20 cellular contexts compared by ENCODE assay signal in the genomic region with DNA sequence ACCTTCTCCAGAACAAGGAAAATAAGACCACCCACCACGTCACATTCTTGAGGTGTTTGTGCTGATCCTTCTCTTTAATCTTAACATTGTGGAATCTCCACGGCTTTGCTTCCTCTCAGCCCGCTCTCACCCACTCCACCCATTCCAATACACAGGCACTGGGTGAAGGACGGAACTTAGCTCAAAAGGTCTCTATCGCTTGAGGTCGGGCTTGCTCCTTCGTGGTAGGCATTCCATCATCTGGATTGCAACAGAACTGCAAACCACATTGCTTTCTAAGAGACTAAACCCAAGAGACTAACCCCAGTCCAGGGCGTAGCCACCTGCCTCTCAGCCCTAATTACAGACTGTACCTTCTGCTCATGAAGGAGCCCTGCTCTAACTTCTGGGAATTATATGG. TPM values are rescaled to one million over a fixed set of nuclear protein-coding genes. Genes with fewer than 3 reads are reported as not detected.
DNase-seq lines count a peak whose midpoint lies in the region; ATAC-seq and TF ChIP-seq lines count a peak whose summit lies in the region.
"Had no signal": no experiment of that assay in that cellular context is flagged by ENCODE, and none has a peak within 500 bp of the region (broad histone marks: within the 10 kb centered on the region; RNA-seq: fewer than 3 reads in every experiment).

No MANE protein-coding gene starts in this region.

- peak; percentile 16 to 42 for ATAC-seq in right cardiac atrium
- ATAC-seq: activated T-cell treated with anti-CD3 and anti-CD28 coated beads, Interleukin-2, amount 50 U/mL, for 4 hours; PC-3 had no signal

- peak overlapping the region; percentile 24 for H2AFZ ChIP-seq in mesenchymal stem cell (ENCODE audit: low read depth, low read length)

- intact Hi-C loops in right cardiac atrium (cut with DNase I) = no loop called here
- intact Hi-C loops in left ventricle myocardium inferior (cut with micrococcal nuclease) = no loop called here
- intact Hi-C loops in tibial artery (cut with DNase I; ENCODE audit: low total_unique reads) = no loop called here

- no peak overlapping the region for H2AK5ac ChIP-seq in mesenchymal stem cell (ENCODE audit: low read length, severe bottlenecking)

- 76% methylated on average over 8 of the region's 8 CpGs for WGBS in right cardiac atrium
- 92% methylated on average over 8 of the region's 8 CpGs for WGBS in mesenchymal stem cell

- H3K14ac ChIP-seq in mesenchymal stem cell (ENCODE audit: low read length in 2 of 2) = no peak overlapping the region

- H3K18ac ChIP-seq in mesenchymal stem cell (ENCODE audit: low read depth in 1 of 2, low read length in 2 of 2) = no peak overlapping the region

- no peak overlapping the region for H2BK5ac ChIP-seq in mesenchymal stem cell (ENCODE audit: low read depth, low read length, poor library complexity, severe bottlenecking)

- H3K4me3 ChIP-seq in right cardiac atrium (ENCODE audit: low read length) (no peak overlapping the region), left ventricle myocardium inferior (no peak overlapping the region), adipocyte (ENCODE audit: low read length) (no peak overlapping the region), mesenchymal stem cell (ENCODE audit: insufficient read depth in 1 of 2, low read depth in 1 of 2, low read length in 2 of 2) (no peak overlapping the region), tibial artery (no peak overlapping the region)

- no peak overlapping the region for H3K4ac ChIP-seq in mesenchymal stem cell (ENCODE audit: low read depth in 1 of 2, low read length in 2 of 2)

- H3K79me1 ChIP-seq in mesenchymal stem cell (replicated peaks; ENCODE audit: low read length, poor library complexity, severe bottlenecking) = no peaks in the 10 kb centered on the region

- peak overlapping the region in 1 of 2 experiments; percentile 59 for H2BK12ac ChIP-seq in mesenchymal stem cell (ENCODE audit: low read length in 2 of 2)

- no peaks in the 10 kb centered on the region for H3K36me3 ChIP-seq in left ventricle myocardium inferior
- H3K36me3 ChIP-seq in adipocyte (ENCODE audit: control insufficient read depth, insufficient read depth, low read length, severe bottlenecking) = no peaks in the 10 kb centered on the region
- no peaks in the 10 kb centered on the region for H3K36me3 ChIP-seq in mesenchymal stem cell (ENCODE audit: control insufficient read depth in 1 of 2, insufficient read depth in 2 of 2, low read depth in 1 of 2, low read length in 2 of 2)
- no peaks in the 10 kb centered on the region for H3K36me3 ChIP-seq in tibial artery

- H3K4me1 ChIP-seq in right cardiac atrium (ENCODE audit: control insufficient read depth, insufficient read depth, low read length) = peaks cover 2% of the 10 kb centered on the region
- peaks cover 14% of the 10 kb centered on the region for H3K4me1 ChIP-seq in left ventricle myocardium inferior
- peaks cover 46% of the 10 kb centered on the region for H3K4me1 ChIP-seq in adipocyte (ENCODE audit: control insufficient read depth, insufficient read depth, low read length)
- H3K4me1 ChIP-seq in mesenchymal stem cell (ENCODE audit: control insufficient read depth, insufficient read depth, low read depth, low read length) = peaks cover 2% of the 10 kb centered on the region
- peaks cover 0 to 28% (median 0%) of the 10 kb centered on the region in 4 donors for H3K4me1 ChIP-seq in tibial artery

- no peak overlapping the region for H2BK120ac ChIP-seq in mesenchymal stem cell (ENCODE audit: low read depth, low read length)

- H4K8ac ChIP-seq in mesenchymal stem cell (ENCODE audit: low read length) = no peak overlapping the region

- H3K9me3 ChIP-seq in right cardiac atrium (ENCODE audit: control insufficient read depth, low read length) = no peaks in the 10 kb centered on the region
- no peaks in the 10 kb centered on the region for H3K9me3 ChIP-seq in left ventricle myocardium inferior (replicated peaks)
- no peaks in the 10 kb centered on the region for H3K9me3 ChIP-seq in adipocyte (ENCODE audit: control insufficient read depth, low read length)
- H3K9me3 ChIP-seq in mesenchymal stem cell (ENCODE audit: control insufficient read depth, low read length) = no peaks in the 10 kb centered on the region
- H3K9me3 ChIP-seq in tibial artery = no peaks in the 10 kb centered on the region

- TF ChIP-seq CTCF in left ventricle myocardium inferior (IDR thresholded peaks at IDR 0.05; ENCODE audit: borderline replicate concordance) (no peak), tibial artery (IDR thresholded peaks at IDR 0.05) (no peak)

- H4K91ac ChIP-seq in mesenchymal stem cell (ENCODE audit: low read length) = no peak overlapping the region

- no peaks in the 10 kb centered on the region for H3K27me3 ChIP-seq in right cardiac atrium (ENCODE audit: control insufficient read depth, insufficient read depth)
- no peaks in the 10 kb centered on the region for H3K27me3 ChIP-seq in left ventricle myocardium inferior (ENCODE audit: low read depth)
- H3K27me3 ChIP-seq in adipocyte (replicated peaks; ENCODE audit: control insufficient read depth, insufficient read depth, low read length) = no peaks in the 10 kb centered on the region
- no peaks in the 10 kb centered on the region for H3K27me3 ChIP-seq in mesenchymal stem cell (ENCODE audit: control insufficient read depth in 1 of 2, insufficient read depth in 1 of 2, low read length in 2 of 2)
- H3K27me3 ChIP-seq in tibial artery = no peaks in the 10 kb centered on the region

- H2BK15ac ChIP-seq in mesenchymal stem cell (ENCODE audit: low read depth, poor library complexity, severe bottlenecking) = no peak overlapping the region

- no peak overlapping the region for H3K4me2 ChIP-seq in mesenchymal stem cell (ENCODE audit: low read length, poor library complexity, severe bottlenecking)

- H3K23ac ChIP-seq in mesenchymal stem cell (ENCODE audit: low read length in 2 of 2) = peak overlapping the region in 1 of 2 experiments; percentile 56

- no peak overlapping the region for H3K9ac ChIP-seq in adipocyte (ENCODE audit: low read length)
- H3K9ac ChIP-seq in mesenchymal stem cell (ENCODE audit: low read length) = no peak overlapping the region

- H3K27ac ChIP-seq in right cardiac atrium (ENCODE audit: low read length) (no peak overlapping the region), left ventricle myocardium inferior (replicated peaks) (no peak overlapping the region), mesenchymal stem cell (ENCODE audit: low read length, poor library complexity, severe bottlenecking) (no peak overlapping the region), tibial artery (no peak overlapping the region)

- DNase-seq in right cardiac atrium (no peak), left ventricle myocardium inferior (no peak), adipocyte (ENCODE audit: low read depth) (peak; percentile 27), mesenchymal stem cell (no peak), NCI-H2171 (lab: John Stamatoyannopoulos, UW) (no peak), tibial artery (no peak), HT-29 (ENCODE audit: low spot score) (no peak), putamen (ENCODE audit: low spot score) (no peak)
- DNase-seq: activated CD4-positive, alpha-beta memory T cell treated with anti-CD3 and anti-CD28 coated beads, Interleukin-2, amount 10 ng/mL, durations not matched to agents 7 days and 5 days; activated T-cell treated with anti-CD3 and anti-CD28 coated beads, Interleukin-2, amount 50 U/mL, for 4 hours; caudate nucleus; CD8-positive, alpha-beta memory T cell; effector memory CD4-positive, alpha-beta T cell; hippocampal formation; KBM-7; NCI-H1417 treated with DMSO at 0.1 percent for 48 hours; NCI-H510A; PC-3; stimulated activated CD4-positive, alpha-beta T cell treated with anti-CD3 and anti-CD28 coated beads, Interleukin-12 subunit alpha, Interleukin-12 subunit beta, amount 100 ng/mL, for 4 hours; stimulated activated naive CD4-positive, alpha-beta T cell treated with Interleukin-2 at 50 U/mL for 16 hours had no signal

RNA-seq across cellular contexts. Expression of a gene that starts 24.0 kb away (rescaled TPM):
- total RNA-seq in right cardiac atrium (10 to 100 TPM; 44.6 to 60.8 (median 48.8) TPM), left ventricle myocardium inferior (36.0 TPM)
- polyA plus RNA-seq in right cardiac atrium = 19.6 TPM
- 95.3 TPM for polyA plus RNA-seq in mesenchymal stem cell (2013, experiment 1 of 2)
- polyA plus RNA-seq in mesenchymal stem cell (2013, experiment 2 of 2) = 102 TPM
- total RNA-seq in HT-29 (2014; rRNA removed; shearing (Covaris generic)) = 36.2 and 36.4 TPM in 2 replicates

RNA-seq across cellular contexts. Expression of a gene that starts 38.0 kb away (rescaled TPM):
- total RNA-seq in right cardiac atrium (1 to 10 TPM; 5.2 to 9.6 (median 6.7) TPM), left ventricle myocardium inferior (5.1 TPM)
- polyA plus RNA-seq in right cardiac atrium = 5.5 TPM
- 6.3 TPM for polyA plus RNA-seq in mesenchymal stem cell (2013, experiment 1 of 2)
- polyA plus RNA-seq in mesenchymal stem cell (2013, experiment 2 of 2) = 6.9 TPM
- 2.9 and 4.6 TPM in 2 replicates for total RNA-seq in HT-29 (2014; rRNA removed; shearing (Covaris generic))
